Comparison of ENCODE assay signal across 23 cellular contexts in genomic region chr11:95792700-95793099, GRCh38. TPM values are rescaled to one million over a fixed set of nuclear protein-coding genes. Genes with fewer than 3 reads are reported as not detected.
A peak's percentile ranks its signal among the peaks of the same experiment; 100 is the strongest.
DNase-seq lines count a peak whose midpoint lies in the region; ATAC-seq and TF ChIP-seq lines count a peak whose summit lies in the region.
"Had no signal": no experiment of that assay in that cellular context is flagged by ENCODE, and none has a peak within 500 bp of the region (broad histone marks: within the 10 kb centered on the region; RNA-seq: fewer than 3 reads in every experiment).

No MANE protein-coding gene starts in this region.

- TF ChIP-seq POLR2A in right lobe of liver (IDR thresholded peaks at IDR 0.05) = no peak

- H3K4me1 Mint-ChIP-seq in CD4-positive, alpha-beta T cell (ENCODE audit: low read depth) = peaks cover 62% of the 10 kb centered on the region
- peaks cover 42% of the 10 kb centered on the region for H3K4me1 Mint-ChIP-seq in activated CD8-positive, alpha-beta T cell treated with anti-CD3 and anti-CD28 coated beads, Interleukin-2, amount 10 ng/mL, durations not matched to agents 7 days and 5 days (ENCODE audit: low read depth)

- H3K4me1 ChIP-seq in HAP-1 (peaks cover 19% of the 10 kb centered on the region), right lobe of liver (peaks cover 0 to 25% (median 7%) of the 10 kb centered on the region in 4 donors)

- in situ Hi-C loops in HAP-1 (cut with MboI; ENCODE audit: low sequenced_read_pairs) = no loop called here

- H3K27me3 Mint-ChIP-seq in CD4-positive, alpha-beta T cell = no peaks in the 10 kb centered on the region
- H3K27me3 Mint-ChIP-seq in activated CD8-positive, alpha-beta T cell treated with anti-CD3 and anti-CD28 coated beads, Interleukin-2, amount 10 ng/mL, durations not matched to agents 7 days and 5 days (ENCODE audit: low read depth) = no peaks in the 10 kb centered on the region

- TF ChIP-seq CTCF in CD4-positive, alpha-beta T cell (IDR thresholded peaks at IDR 0.05) = no peak
- no peak for TF ChIP-seq CTCF in right lobe of liver (IDR thresholded peaks at IDR 0.05)

- no peaks in the 10 kb centered on the region for H3K9me3 ChIP-seq in CD4-positive, alpha-beta T cell (ENCODE audit: control insufficient read depth, low read length)
- H3K9me3 ChIP-seq in HAP-1 = no peaks in the 10 kb centered on the region
- no peaks in the 10 kb centered on the region for H3K9me3 ChIP-seq in right lobe of liver
- H3K9me3 ChIP-seq: ovary, Peyer's patch, SJSA1, stomach had no signal

- no peak overlapping the region for H3K27ac ChIP-seq in CD4-positive, alpha-beta T cell (ENCODE audit: low read depth, low read length)
- peak overlapping the region in 2 of 3 donors; percentile 99 to 100 for H3K27ac ChIP-seq in right lobe of liver
- H3K27ac ChIP-seq: foreskin keratinocyte, ovary, Peyer's patch, SJSA1, stomach had no signal

- no peak for DNase-seq in CD4-positive, alpha-beta T cell
- DNase-seq in HAP-1 (ENCODE audit: low spot score in 2 of 2) = no peak
- no peak for DNase-seq in activated CD8-positive, alpha-beta T cell treated with anti-CD3 and anti-CD28 coated beads, Interleukin-2, amount 10 ng/mL, durations not matched to agents 7 days and 5 days
- no peak for DNase-seq in right lobe of liver
- DNase-seq in dedifferentiated amniotic fluid mesenchymal stem cell (ENCODE audit: extremely low spot score) = no peak
- DNase-seq in NCI-H1436 (lab: John Stamatoyannopoulos, UW) = no peak
- DNase-seq: activated CD8-positive, alpha-beta memory T cell treated with anti-CD3 and anti-CD28 coated beads, Interleukin-2, amount 50 U/mL, for 48 hours; AML-193; cortex of kidney; foreskin keratinocyte; GOT3; kidney; NCI-H1694; NCI-H82; ovary; Peyer's patch; stimulated activated CD4-positive, alpha-beta T cell treated with anti-CD3 and anti-CD28 coated beads, Interleukin-2, amount 100 ng/mL, for 24 hours; stomach; T1000; trophoblast cell had no signal

- H3K27me3 ChIP-seq in CD4-positive, alpha-beta T cell (ENCODE audit: control insufficient read depth, insufficient read depth, low read length) = no peaks in the 10 kb centered on the region
- H3K27me3 ChIP-seq in HAP-1 (ENCODE audit: low read depth) = no peaks in the 10 kb centered on the region
- no peaks in the 10 kb centered on the region for H3K27me3 ChIP-seq in right lobe of liver
- H3K27me3 ChIP-seq: foreskin keratinocyte, ovary, Peyer's patch, SJSA1, stomach had no signal

- CTCF ChIA-PET in CD4-positive, alpha-beta T cell (lab: Charles Lee) = interaction anchor here (1.4 to 1.9 kb wide), 3 partner anchors 11 to 726 kb away, joined by 3 to 7 read pairs (median 5); partner anchors contain the start of gene SRSF8
- CTCF ChIA-PET in activated CD8-positive, alpha-beta T cell treated with anti-CD3 and anti-CD28 coated beads, Interleukin-2, amount 10 ng/mL, durations not matched to agents 7 days and 5 days (lab: Charles Lee) = interaction anchor here (0.7 to 2.1 kb wide), 3 partner anchors 545 to 601 kb away, joined by 3 to 5 read pairs (median 3); partner anchors contain the start of genes CCDC82 and JRKL

- H3K9me3 Mint-ChIP-seq in CD4-positive, alpha-beta T cell = no peaks in the 10 kb centered on the region
- H3K9me3 Mint-ChIP-seq in activated CD8-positive, alpha-beta T cell treated with anti-CD3 and anti-CD28 coated beads, Interleukin-2, amount 10 ng/mL, durations not matched to agents 7 days and 5 days (ENCODE audit: insufficient read depth) = no peaks in the 10 kb centered on the region

- peak overlapping the region; percentile 88; the same call in 1 of the 2 replicates for H3K4me3 ChIP-seq in HAP-1
- no peak overlapping the region for H3K4me3 ChIP-seq in right lobe of liver
- H3K4me3 ChIP-seq: lung, ovary, SJSA1 had no signal

- WGBS in right lobe of liver (ENCODE audit: insufficient coverage, low coverage, low lambda C conversion rate, missing lambda C conversion rate) = 87% methylated on average over 7 of the region's 7 CpGs

- H3K27ac Mint-ChIP-seq in CD4-positive, alpha-beta T cell = no peak overlapping the region
- H3K27ac Mint-ChIP-seq in activated CD8-positive, alpha-beta T cell treated with anti-CD3 and anti-CD28 coated beads, Interleukin-2, amount 10 ng/mL, durations not matched to agents 7 days and 5 days = no peak overlapping the region

- POLR2A ChIA-PET in CD4-positive, alpha-beta T cell (lab: Charles Lee) = interaction anchor here (1.3 to 5.2 kb wide), 3 partner anchors 562 to 819 kb away, joined by 3 to 90 read pairs (median 24); partner anchors contain the start of genes CWC15, ENDOD1, KDM4D and SESN3
- POLR2A ChIA-PET in activated CD8-positive, alpha-beta T cell treated with anti-CD3 and anti-CD28 coated beads, Interleukin-2, amount 10 ng/mL, durations not matched to agents 7 days and 5 days (lab: Charles Lee) = interaction anchor here (0.6 to 5.0 kb wide), 2 partner anchors 550 to 562 kb away, joined by 3 to 29 read pairs; partner anchors contain the start of gene MAML2

- no peak for ATAC-seq in CD4-positive, alpha-beta T cell (ENCODE audit: poor library complexity)
- no peak for ATAC-seq in activated CD8-positive, alpha-beta T cell treated with anti-CD3 and anti-CD28 coated beads, Interleukin-2, amount 10 ng/mL, durations not matched to agents 7 days and 5 days
- ATAC-seq in right lobe of liver = no peak
- no peak for ATAC-seq in GM21381 (IDR thresholded peaks at IDR 0.05; ENCODE audit: unreplicated experiment)
- ATAC-seq: foreskin keratinocyte had no signal

- peak overlapping the region; percentile 56 for H3K4me3 Mint-ChIP-seq in CD4-positive, alpha-beta T cell
- peak overlapping the region; percentile 37 for H3K4me3 Mint-ChIP-seq in activated CD8-positive, alpha-beta T cell treated with anti-CD3 and anti-CD28 coated beads, Interleukin-2, amount 10 ng/mL, durations not matched to agents 7 days and 5 days

- intact Hi-C loops in CD4-positive, alpha-beta T cell (cut with DNase I, micrococcal nuclease) = loop anchor here (2.0 to 10.0 kb wide), 7 partner anchors 220 to 1278 kb away; partner anchors contain the start of genes JRKL (in 2 of the 2), C11orf97 (in 1 of the 2), FUT4 (in 1 of the 2) and SRSF8 (in 1 of the 2)
- intact Hi-C loops in right lobe of liver (cut with DNase I) = no loop called here

- peaks cover 33% of the 10 kb centered on the region for H3K36me3 Mint-ChIP-seq in CD4-positive, alpha-beta T cell (ENCODE audit: low read depth)
- peaks cover 43% of the 10 kb centered on the region for H3K36me3 Mint-ChIP-seq in activated CD8-positive, alpha-beta T cell treated with anti-CD3 and anti-CD28 coated beads, Interleukin-2, amount 10 ng/mL, durations not matched to agents 7 days and 5 days (ENCODE audit: low read depth)

- H3K36me3 ChIP-seq in HAP-1 (replicated peaks) (no peaks in the 10 kb centered on the region; the same call in none of the 2 replicates), right lobe of liver (peaks cover 0 to 3% (median under 1%) of the 10 kb centered on the region in 4 donors)
- H3K36me3 ChIP-seq: ovary, Peyer's patch, stomach had no signal

RNA-seq across cellular contexts. Expression of gene CEP57, which starts 2.4 kb away (rescaled TPM):
- total RNA-seq in CD4-positive, alpha-beta T cell = 10 to 100 TPM; 43.5 to 46.6 TPM
- 10 to 100 TPM; 85.4 to 86.6 TPM for total RNA-seq in activated CD8-positive, alpha-beta T cell treated with anti-CD3 and anti-CD28 coated beads, Interleukin-2, amount 10 ng/mL, durations not matched to agents 7 days and 5 days
- 10 to 100 TPM; 25.5 to 46.2 (median 36.1) TPM for total RNA-seq in right lobe of liver

RNA-seq across cellular contexts. Expression of gene FAM76B, which starts 3.1 kb away (rescaled TPM):
- total RNA-seq in CD4-positive, alpha-beta T cell = 100 to 1,000 TPM in 1 of 2 experiments, 10 to 100 TPM in 1; 95.1 to 101 TPM
- 10 to 100 TPM; 42.1 to 43.7 TPM for total RNA-seq in activated CD8-positive, alpha-beta T cell treated with anti-CD3 and anti-CD28 coated beads, Interleukin-2, amount 10 ng/mL, durations not matched to agents 7 days and 5 days
- total RNA-seq in right lobe of liver = 10 to 100 TPM; 12.9 to 28.1 (median 16.6) TPM

Comparison
In these comparisons a context has a peak if more than half of its experiments do, and no peak if none do; other contexts are left out.
1. intact Hi-C loops: an anchor here in CD4-positive, alpha-beta T cell (2.0 to 10.0 kb wide); none called in right lobe of liver.